In genomic region chr17:2083613-2084128, GRCh38 we compare ENCODE assay signal across 9 cellular contexts. TPM values are rescaled to one million over a fixed set of nuclear protein-coding genes. Genes with fewer than 3 reads are reported as not detected.
DNase-seq lines count a peak whose midpoint lies in the region; ATAC-seq and TF ChIP-seq lines count a peak whose summit lies in the region.
"Had no signal": no experiment of that assay in that cellular context is flagged by ENCODE, and none has a peak within 500 bp of the region (broad histone marks: within the 10 kb centered on the region; RNA-seq: fewer than 3 reads in every experiment).

No MANE protein-coding gene starts in this region.

- H3K9me3 ChIP-seq in left ventricle myocardium inferior (replicated peaks) = no peaks in the 10 kb centered on the region
- H3K9me3 ChIP-seq in spleen = no peaks in the 10 kb centered on the region

- H3K4me3 ChIP-seq in left ventricle myocardium inferior (no peak overlapping the region), spleen (no peak overlapping the region)

- H3K27me3 ChIP-seq in left ventricle myocardium inferior (ENCODE audit: low read depth) (no peaks in the 10 kb centered on the region), spleen (replicated peaks in 1 of 7) (no peaks in the 10 kb centered on the region)

- no peak for TF ChIP-seq CTCF in left ventricle myocardium inferior (IDR thresholded peaks at IDR 0.05; ENCODE audit: borderline replicate concordance)
- TF ChIP-seq CTCF in spleen (IDR thresholded peaks at IDR 0.05 in 8 of 11, conservative IDR thresholded peaks at IDR 0.05 in 3 of 11) = peak in 1 of 11 experiments; percentile 14

- intact Hi-C loops in left ventricle myocardium inferior (cut with micrococcal nuclease) (no loop called here), spleen (cut with DNase I; ENCODE audit: low total_unique reads) (no loop called here)

- ATAC-seq in GM19463 (IDR thresholded peaks at IDR 0.05; ENCODE audit: unreplicated experiment) (peak; percentile 64), GM21526 (IDR thresholded peaks at IDR 0.05; ENCODE audit: low FRiP score, unreplicated experiment) (no peak), GM21390 (IDR thresholded peaks at IDR 0.05; ENCODE audit: unreplicated experiment) (no peak)

- no peak for TF ChIP-seq POLR2A in spleen (IDR thresholded peaks at IDR 0.05)

- DNase-seq in RPMI8226 (peak; percentile 19), left ventricle myocardium inferior (no peak), spleen (no peak), H4 (ENCODE audit: low spot score) (no peak), AG08395 (ENCODE audit: low spot score) (no peak)

- peak overlapping the region; percentile 93 for H3K27ac ChIP-seq in left ventricle myocardium inferior (replicated peaks)
- H3K27ac ChIP-seq in spleen = peak overlapping the region; percentile 44 to 90 (median 82)
- H3K27ac ChIP-seq: KMS-11 had no signal

- H3K4me1 ChIP-seq in left ventricle myocardium inferior (peaks cover 72% of the 10 kb centered on the region), spleen (peaks cover 55 to 79% (median 64%) of the 10 kb centered on the region in 6 donors)

- H3K36me3 ChIP-seq in left ventricle myocardium inferior (peaks cover 29% of the 10 kb centered on the region), spleen (peaks cover 0 to 54% (median 22%) of the 10 kb centered on the region in 6 donors)

- WGBS in spleen, 5 donors = 15 to 29% (median 25%) methylated on average over 6 to 7 of the region's 7 CpGs

RNA-seq across cellular contexts. Expression of gene HIC1, which starts 28.8 kb away (rescaled TPM):
- total RNA-seq in left ventricle myocardium inferior = 23.5 TPM
- total RNA-seq in spleen = 10 to 100 TPM in 6 of 7 donors, 1 to 10 TPM in 1; 7.0 to 59.6 (median 23.3) TPM
- 1 to 10 TPM; 1.3 to 4.7 (median 2.6) TPM for polyA plus RNA-seq in spleen
- total RNA-seq in H4 (2014; rRNA removed; shearing (Covaris generic)) = 0.08 TPM in 1 of 2 replicates, not detected in the other

RNA-seq across cellular contexts. Expression of gene OVCA2, which starts 41.8 kb away (rescaled TPM):
- total RNA-seq in left ventricle myocardium inferior = 16.6 TPM
- total RNA-seq in spleen = 10 to 100 TPM; 20.9 to 51.3 (median 28.9) TPM
- 10 to 100 TPM; 52.9 to 68.8 (median 66.4) TPM for polyA plus RNA-seq in spleen
- 40.3 and 49.8 TPM in 2 replicates for total RNA-seq in H4 (2014; rRNA removed; shearing (Covaris generic))

RNA-seq across cellular contexts. Expression of gene DPH1, which starts 53.7 kb away (rescaled TPM):
- 29.1 TPM for total RNA-seq in left ventricle myocardium inferior
- total RNA-seq in spleen = 10 to 100 TPM; 38.3 to 58.5 (median 43.5) TPM
- 10 to 100 TPM; 20.6 to 37.9 (median 20.9) TPM for polyA plus RNA-seq in spleen
- total RNA-seq in H4 (2014; rRNA removed; shearing (Covaris generic)) = 12.3 and 16.5 TPM in 2 replicates

RNA-seq across cellular contexts. Expression of gene RTN4RL1, which starts 58.5 kb away (rescaled TPM):
- total RNA-seq in left ventricle myocardium inferior = 4.0 TPM
- total RNA-seq in spleen = 1 to 10 TPM in 5 of 7 donors, under 1 TPM in 2; 0.67 to 4.5 (median 2.1) TPM
- polyA plus RNA-seq in spleen = under 1 TPM; 0.09 to 0.67 (median 0.26) TPM
- 0.48 and 1.3 TPM in 2 replicates for total RNA-seq in H4 (2014; rRNA removed; shearing (Covaris generic))
